Comparison of ENCODE assay signal across 8 cellular contexts in genomic region chr5:176994460-176995121, GRCh38. TPM values are rescaled to one million over a fixed set of nuclear protein-coding genes. Genes with fewer than 3 reads are reported as not detected.
DNase-seq lines count a peak whose midpoint lies in the region; ATAC-seq, FAIRE-seq and TF ChIP-seq lines count a peak whose summit lies in the region.

No MANE protein-coding gene starts in this region.

- H3K4me1 ChIP-seq in MM.1S (ENCODE audit: low read length) = peaks cover 43% of the 10 kb centered on the region

- no peaks in the 10 kb centered on the region for H3K27me3 ChIP-seq in MM.1S (replicated peaks; ENCODE audit: insufficient read depth, low read length)

- peak overlapping the region; percentile 43; the same call in 1 of the 2 replicates for H3K9ac ChIP-seq in MM.1S (ENCODE audit: low read length)

- TF ChIP-seq CTCF in MM.1S (IDR thresholded peaks at IDR 0.05; ENCODE audit: low read length) (no peak), omental fat pad (IDR thresholded peaks at IDR 0.05) (no peak)

- FAIRE-seq in GM18507 (lab: Jason Lieb, UNC) = peak; percentile 71

- H3K79me2 ChIP-seq in MM.1S (ENCODE audit: low read length) = peaks cover 96% of the 10 kb centered on the region

- peaks cover 51% of the 10 kb centered on the region for H3F3A ChIP-seq in MM.1S (ENCODE audit: insufficient read depth, low read length)

- H2AFZ ChIP-seq in MM.1S (ENCODE audit: low read length) = no peak overlapping the region

- H3K9me3 ChIP-seq in MM.1S (replicated peaks; ENCODE audit: insufficient read depth, low read length) = no peaks in the 10 kb centered on the region

- DNase-seq in GM18507 (ENCODE audit: extremely low spot score, insufficient read length, low read depth) = peak; percentile 17
- peak; percentile 82 for DNase-seq in MM.1S
- peak; percentile 97 to 98 for DNase-seq in dermis microvascular lymphatic vessel endothelial cell (ENCODE audit: low read depth in 2 of 2)
- no peak for DNase-seq in omental fat pad (ENCODE audit: low spot score)
- DNase-seq in NCI-H748 (lab: John Stamatoyannopoulos, UW; ENCODE audit: unreplicated experiment) = no peak
- DNase-seq in SW 1271 (lab: John Stamatoyannopoulos, UW) = no peak
- DNase-seq in activated CD4-positive, alpha-beta T cell treated with anti-CD3 and anti-CD28 coated beads, Interleukin-2, amount 50 U/mL, for 1 hour = no peak

- ATAC-seq in omental fat pad (ENCODE audit: low FRiP score) (peak; percentile 69), HG02798 (IDR thresholded peaks at IDR 0.05; ENCODE audit: poor library complexity, unreplicated experiment) (no peak)

- H3K27ac ChIP-seq in MM.1S (ENCODE audit: low read length) = peak overlapping the region; percentile 83

- H3K4me2 ChIP-seq in MM.1S (ENCODE audit: low read depth, low read length) = peak overlapping the region; percentile 68

- no peaks in the 10 kb centered on the region for H3K9me2 ChIP-seq in MM.1S (replicated peaks; ENCODE audit: insufficient read depth, low read length)

- no peaks in the 10 kb centered on the region for H3K36me3 ChIP-seq in MM.1S (replicated peaks; ENCODE audit: insufficient read depth, low read length)

- H4K20me1 ChIP-seq in MM.1S (ENCODE audit: insufficient read depth, low read length) = no peaks in the 10 kb centered on the region; the same call in 1 of the 2 replicates

- H3K4me3 ChIP-seq in MM.1S (ENCODE audit: low read length) = peak overlapping the region; percentile 23

RNA-seq across cellular contexts. Expression of gene UIMC1, which starts 12.0 kb away (rescaled TPM):
- total RNA-seq in dermis microvascular lymphatic vessel endothelial cell (30.6 and 30.7 TPM in 2 replicates), omental fat pad (10 to 100 TPM; 22.3 to 38.6 (median 27.7) TPM)

RNA-seq across cellular contexts. Expression of gene ZNF346, which starts 27.9 kb away (rescaled TPM):
- total RNA-seq in dermis microvascular lymphatic vessel endothelial cell (13.6 and 21.5 TPM in 2 replicates), omental fat pad (10 to 100 TPM in 3 of 4 donors, 1 to 10 TPM in 1; 8.3 to 17.7 (median 13.3) TPM)

Comparison
In these comparisons a context has a peak if more than half of its experiments do, and no peak if none do; other contexts are left out.
1. DNase-seq: peak in GM18507 (single experiment), MM.1S (single experiment) and dermis microvascular lymphatic vessel endothelial cell (2 of 2); none in omental fat pad (single experiment), NCI-H748 (single experiment), SW 1271 (0 of 2) and activated CD4-positive, alpha-beta T cell treated with anti-CD3 and anti-CD28 coated beads, Interleukin-2, amount 50 U/mL, for 1 hour (single experiment).